16 cellular contexts compared by ENCODE assay signal in the genomic region with DNA sequence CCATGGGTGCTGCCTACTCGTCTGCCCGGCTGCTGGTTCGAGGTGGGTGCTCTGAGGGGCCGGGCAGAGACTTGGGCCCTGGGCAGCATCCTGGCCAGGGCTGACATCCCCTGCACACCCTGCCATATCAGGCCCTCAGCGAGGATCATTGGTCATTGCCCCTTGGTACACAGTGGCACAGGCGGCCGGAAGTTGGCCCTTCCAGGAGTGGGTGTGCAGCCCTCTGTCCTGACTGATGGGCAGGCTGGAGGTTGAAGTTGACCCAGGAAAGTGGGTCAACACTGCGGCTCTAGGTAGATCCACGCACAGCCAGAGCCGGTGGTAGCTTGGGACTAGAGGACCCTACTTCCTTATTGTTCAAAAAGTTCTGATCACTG.
"Had no signal": no experiment of that assay in that cellular context is flagged by ENCODE, and none has a peak within 500 bp of the region (broad histone marks: within the 10 kb centered on the region; RNA-seq: fewer than 3 reads in every experiment).

No MANE protein-coding gene starts in this region.

- H3K27me3 ChIP-seq: ascending aorta, uterus had no signal

- ATAC-seq: left cardiac atrium; SK-N-SH treated with all-trans-retinoic acid at 6 μM for 48 hours; stimulated activated memory B cell treated with anti-CD40 and anti-IgM and Interleukin-4, amounts not matched to agents 10 μg/mL and 1 μg/mL and 100 μg/mL, for 72 hours had no signal

- FAIRE-seq: bronchial epithelial cell had no signal

- DNase-seq: activated CD4-positive, alpha-beta T cell treated with anti-CD3 and anti-CD28 coated beads, Interleukin-2, amount 50 U/mL, for 48 hours; activated gamma-delta T cell treated with Interleukin-2 at 50 U/mL for 16 hours; activated naive CD8-positive, alpha-beta T cell treated with anti-CD3 and anti-CD28 coated beads, Interleukin-2, amount 50 U/mL, for 24 hours; foreskin melanocyte; immature natural killer cell; left cardiac atrium; naive B cell; T1000 had no signal

- H3K27ac ChIP-seq: ascending aorta, epithelial cell of prostate, prostate gland, tibial artery, uterus had no signal

- H3K9me3 ChIP-seq: ascending aorta, prostate gland, tibial artery, uterus had no signal

- H3K4me1 ChIP-seq: ascending aorta, prostate gland, tibial artery, uterus had no signal

- H3K4me3 ChIP-seq: ascending aorta, prostate gland, tibial artery, uterus had no signal

- H3K36me3 ChIP-seq: ascending aorta, prostate gland, uterus had no signal
